Comparison of ENCODE assay signal across 8 cellular contexts in the genomic region with DNA sequence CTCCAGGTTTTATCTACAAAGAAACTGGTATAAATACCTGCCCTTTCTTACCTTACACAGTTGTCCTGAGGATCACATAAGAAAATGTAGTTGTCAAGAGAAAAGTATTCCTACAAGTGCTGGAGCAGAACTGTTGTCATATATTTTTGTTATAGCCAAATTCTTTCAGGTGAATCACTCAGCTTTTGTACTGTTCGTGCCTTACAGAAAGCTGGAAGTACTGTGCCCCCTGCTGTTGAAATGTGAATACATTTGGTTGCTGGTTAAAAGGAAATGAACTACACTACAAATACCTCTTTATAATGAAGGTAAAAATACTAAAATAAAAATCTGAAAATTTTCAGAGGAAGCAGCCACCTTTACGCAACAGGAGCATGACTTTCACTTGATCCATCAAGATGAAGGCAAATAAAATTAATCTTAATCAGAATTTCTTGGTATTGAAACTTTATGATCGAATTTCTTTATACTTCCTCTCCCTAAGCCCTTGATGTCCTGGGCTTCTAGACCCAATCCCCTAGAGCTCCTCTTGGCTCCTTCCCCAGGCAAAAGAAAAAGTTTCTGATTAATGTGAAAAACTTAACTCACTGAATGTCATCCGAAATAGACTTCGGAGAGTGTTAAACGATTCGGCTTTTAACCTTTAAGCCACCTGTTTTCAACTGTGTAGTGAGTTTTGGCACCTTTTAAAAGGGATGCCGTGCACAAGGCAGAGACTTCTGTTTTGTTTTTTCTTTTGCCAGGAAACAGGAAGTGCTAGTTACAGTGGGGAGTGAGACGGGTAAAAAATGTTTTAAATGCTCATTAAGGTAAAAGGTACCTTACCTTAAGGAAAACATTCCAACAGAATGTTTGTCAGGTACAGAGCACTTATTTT. TPM values are rescaled to one million over a fixed set of nuclear protein-coding genes. Genes with fewer than 3 reads are reported as not detected.
DNase-seq lines count a peak whose midpoint lies in the region; ATAC-seq and TF ChIP-seq lines count a peak whose summit lies in the region.

No MANE protein-coding gene starts in this region.

- H3K4me3 ChIP-seq in brain microvascular endothelial cell (ENCODE audit: low read depth, low read length) (no peak overlapping the region), lower lobe of right lung (no peak overlapping the region)

- H3K4me1 ChIP-seq in lower lobe of right lung, result no peaks in the 10 kb centered on the region

- TF ChIP-seq CTCF in brain microvascular endothelial cell (IDR thresholded peaks at IDR 0.05; ENCODE audit: low read depth, low read length, missing control alignments), result peak; percentile 68
- TF ChIP-seq CTCF in lower lobe of right lung (IDR thresholded peaks at IDR 0.05), result peak; percentile 50

- H3K27ac ChIP-seq in brain microvascular endothelial cell (no peak overlapping the region), lower lobe of right lung (no peak overlapping the region)

- no peaks in the 10 kb centered on the region for H3K9me3 ChIP-seq in lower lobe of right lung

- H3K27me3 ChIP-seq in brain microvascular endothelial cell (replicated peaks), result no peaks in the 10 kb centered on the region
- H3K27me3 ChIP-seq in lower lobe of right lung (ENCODE audit: low read depth), result no peaks in the 10 kb centered on the region

- H3K36me3 ChIP-seq in brain microvascular endothelial cell (replicated peaks), result no peaks in the 10 kb centered on the region
- no peaks in the 10 kb centered on the region for H3K36me3 ChIP-seq in lower lobe of right lung

- intact Hi-C loops in lower lobe of right lung (cut with DNase I), result no loop called here

- peak; percentile 22 for DNase-seq in NCI-H345 (lab: John Stamatoyannopoulos, UW)
- DNase-seq in NCI-H345 treated with DMSO at 0.1 percent for 48 hours (lab: John Stamatoyannopoulos, UW; ENCODE audit: unreplicated experiment), result no peak
- peak; percentile 73 for DNase-seq in RKO (ENCODE audit: low spot score)
- peak; percentile 82 for DNase-seq in brain microvascular endothelial cell
- DNase-seq in lower lobe of right lung, result no peak

- in situ Hi-C loops in brain microvascular endothelial cell (cut with HindIII; ENCODE audit: low pct_ligation_motif_present, low sequenced_read_pairs), result no loop called here

- ATAC-seq in GM19438 (IDR thresholded peaks at IDR 0.05; ENCODE audit: low read depth, unreplicated experiment), result peak; percentile 66
- peak; percentile 82 for ATAC-seq in HG03432 (IDR thresholded peaks at IDR 0.05; ENCODE audit: unreplicated experiment)
- peak; percentile 47 to 69 for ATAC-seq in lower lobe of right lung
- ATAC-seq in GM18520 (IDR thresholded peaks at IDR 0.05; ENCODE audit: unreplicated experiment), result no peak

RNA-seq across cellular contexts. Expression of gene CHML, which starts 12.5 kb away (rescaled TPM):
- 14.5 TPM for total RNA-seq in lower lobe of right lung

RNA-seq across cellular contexts. Expression of gene OPN3, which starts 12.5 kb away (rescaled TPM):
- total RNA-seq in lower lobe of right lung, result 36.5 TPM

RNA-seq across cellular contexts. Expression of gene WDR64, which starts 24.4 kb away (rescaled TPM):
- not detected for total RNA-seq in lower lobe of right lung

Comparison
In these comparisons a context has a peak if more than half of its experiments do, and no peak if none do; other contexts are left out.
1. DNase-seq: peak in NCI-H345 (single experiment), RKO (single experiment) and brain microvascular endothelial cell (single experiment); none in NCI-H345 treated with DMSO at 0.1 percent for 48 hours (single experiment) and lower lobe of right lung (single experiment).